In the genomic region with DNA sequence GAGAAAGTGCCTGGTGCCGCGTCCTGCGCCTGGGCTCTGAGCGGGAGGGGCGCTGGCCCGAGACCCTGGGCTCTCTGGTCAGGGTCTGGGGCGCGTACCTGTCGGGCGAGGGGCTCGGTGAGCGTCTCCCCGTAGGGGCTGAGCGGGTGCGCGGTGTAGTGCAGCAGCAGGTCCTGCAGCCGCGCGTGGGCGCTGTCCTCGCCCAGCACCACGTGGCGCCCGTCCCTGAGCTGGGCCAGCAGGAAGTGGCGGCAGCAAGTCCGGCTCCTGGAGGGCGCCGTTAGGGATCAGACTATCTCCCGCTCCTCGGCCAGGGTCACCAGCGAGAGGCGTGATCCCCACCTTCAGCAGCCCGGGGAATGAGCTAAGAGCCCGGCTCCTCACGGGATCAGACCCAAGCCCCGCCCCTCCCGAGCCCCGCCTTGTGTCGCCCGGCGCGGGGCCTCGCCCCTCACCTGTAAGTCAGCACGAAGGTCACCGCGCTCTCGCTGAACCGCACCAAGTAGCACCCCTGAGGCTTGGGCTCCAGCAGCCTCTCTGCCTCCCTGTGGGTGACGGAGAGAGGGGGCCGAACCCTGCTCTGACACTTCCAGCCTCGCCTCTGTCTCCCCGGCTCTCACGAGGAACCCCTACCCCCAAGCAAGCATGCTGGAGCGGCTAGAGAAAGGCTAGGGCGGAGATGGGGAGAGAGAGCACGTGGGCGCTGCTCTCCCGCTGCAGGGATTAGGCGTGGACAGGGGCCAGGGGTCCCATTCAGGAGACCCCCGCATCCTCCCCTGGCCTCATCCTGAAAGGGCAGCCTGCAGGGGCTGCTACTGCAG, we compare ENCODE assay signal across 1 cellular context.
TF ChIP-seq lines count a peak whose summit lies in the region.

No MANE protein-coding gene starts in this region.

TF ChIP-seq in GM12878, 131 proteins besides CTCF, POLR2A, EP300 and RAD21 (continues in another document):
- TF ChIP-seq ZSCAN29 (IDR thresholded peaks at IDR 0.05) = no peak
- TF ChIP-seq ZNF24 (IDR thresholded peaks at IDR 0.05) = no peak
- TF ChIP-seq LARP7 (IDR thresholded peaks at IDR 0.05) = peak; percentile 72
- no peak for TF ChIP-seq IRF4 (IDR thresholded peaks at IDR 0.05; ENCODE audit: low read depth, low read length)
- no peak for TF ChIP-seq RELA (IDR thresholded peaks at IDR 0.05; ENCODE audit: borderline replicate concordance, partially characterized antibody)
- TF ChIP-seq, protein P1, sequence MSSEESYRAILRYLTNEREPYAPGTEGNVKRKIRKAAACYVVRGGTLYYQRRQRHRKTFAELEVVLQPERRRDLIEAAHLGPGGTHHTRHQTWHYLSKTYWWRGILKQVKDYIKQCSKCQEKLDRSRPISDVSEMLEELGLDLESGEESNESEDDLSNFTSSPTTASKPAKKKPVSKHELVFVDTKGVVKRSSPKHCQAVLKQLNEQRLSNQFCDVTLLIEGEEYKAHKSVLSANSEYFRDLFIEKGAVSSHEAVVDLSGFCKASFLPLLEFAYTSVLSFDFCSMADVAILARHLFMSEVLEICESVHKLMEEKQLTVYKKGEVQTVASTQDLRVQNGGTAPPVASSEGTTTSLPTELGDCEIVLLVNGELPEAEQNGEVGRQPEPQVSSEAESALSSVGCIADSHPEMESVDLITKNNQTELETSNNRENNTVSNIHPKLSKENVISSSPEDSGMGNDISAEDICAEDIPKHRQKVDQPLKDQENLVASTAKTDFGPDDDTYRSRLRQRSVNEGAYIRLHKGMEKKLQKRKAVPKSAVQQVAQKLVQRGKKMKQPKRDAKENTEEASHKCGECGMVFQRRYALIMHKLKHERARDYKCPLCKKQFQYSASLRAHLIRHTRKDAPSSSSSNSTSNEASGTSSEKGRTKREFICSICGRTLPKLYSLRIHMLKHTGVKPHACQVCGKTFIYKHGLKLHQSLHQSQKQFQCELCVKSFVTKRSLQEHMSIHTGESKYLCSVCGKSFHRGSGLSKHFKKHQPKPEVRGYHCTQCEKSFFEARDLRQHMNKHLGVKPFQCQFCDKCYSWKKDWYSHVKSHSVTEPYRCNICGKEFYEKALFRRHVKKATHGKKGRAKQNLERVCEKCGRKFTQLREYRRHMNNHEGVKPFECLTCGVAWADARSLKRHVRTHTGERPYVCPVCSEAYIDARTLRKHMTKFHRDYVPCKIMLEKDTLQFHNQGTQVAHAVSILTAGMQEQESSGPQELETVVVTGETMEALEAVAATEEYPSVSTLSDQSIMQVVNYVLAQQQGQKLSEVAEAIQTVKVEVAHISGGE (CRISPR knock-in tag; IDR thresholded peaks at IDR 0.05) = no peak
- no peak for TF ChIP-seq NFYA (IDR thresholded peaks at IDR 0.05; ENCODE audit: borderline replicate concordance, low read depth, low read length)
- peak; percentile 71 for TF ChIP-seq BACH1 (IDR thresholded peaks at IDR 0.05; ENCODE audit: borderline replicate concordance)
- TF ChIP-seq SREBF2 (IDR thresholded peaks at IDR 0.05; ENCODE audit: low read length) = no peak
- TF ChIP-seq YY1 (IDR thresholded peaks at IDR 0.05; ENCODE audit: low read depth, low read length) = no peak
- TF ChIP-seq BRCA1 (IDR thresholded peaks at IDR 0.05; ENCODE audit: low read depth, low read length) = no peak
- no peak for TF ChIP-seq CBX3 (IDR thresholded peaks at IDR 0.05; ENCODE audit: borderline replicate concordance, low read depth)
- TF ChIP-seq, protein P2, sequence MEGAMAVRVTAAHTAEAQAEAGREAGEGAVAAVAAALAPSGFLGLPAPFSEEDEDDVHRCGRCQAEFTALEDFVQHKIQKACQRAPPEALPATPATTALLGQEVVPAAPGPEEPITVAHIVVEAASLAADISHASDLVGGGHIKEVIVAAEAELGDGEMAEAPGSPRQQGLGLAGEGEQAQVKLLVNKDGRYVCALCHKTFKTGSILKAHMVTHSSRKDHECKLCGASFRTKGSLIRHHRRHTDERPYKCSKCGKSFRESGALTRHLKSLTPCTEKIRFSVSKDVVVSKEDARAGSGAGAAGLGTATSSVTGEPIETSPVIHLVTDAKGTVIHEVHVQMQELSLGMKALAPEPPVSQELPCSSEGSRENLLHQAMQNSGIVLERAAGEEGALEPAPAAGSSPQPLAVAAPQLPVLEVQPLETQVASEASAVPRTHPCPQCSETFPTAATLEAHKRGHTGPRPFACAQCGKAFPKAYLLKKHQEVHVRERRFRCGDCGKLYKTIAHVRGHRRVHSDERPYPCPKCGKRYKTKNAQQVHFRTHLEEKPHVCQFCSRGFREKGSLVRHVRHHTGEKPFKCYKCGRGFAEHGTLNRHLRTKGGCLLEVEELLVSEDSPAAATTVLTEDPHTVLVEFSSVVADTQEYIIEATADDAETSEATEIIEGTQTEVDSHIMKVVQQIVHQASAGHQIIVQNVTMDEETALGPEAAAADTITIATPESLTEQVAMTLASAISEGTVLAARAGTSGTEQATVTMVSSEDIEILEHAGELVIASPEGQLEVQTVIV (IDR thresholded peaks at IDR 0.05; ENCODE audit: borderline replicate concordance, partially characterized antibody) = peak; percentile 39
- no peak for TF ChIP-seq BMI1 (IDR thresholded peaks at IDR 0.05; ENCODE audit: borderline replicate concordance)
- no peak for TF ChIP-seq POU2F2 (IDR thresholded peaks at IDR 0.05; ENCODE audit: borderline replicate concordance, low read depth, low read length)
- no peak for TF ChIP-seq MLLT1 (IDR thresholded peaks at IDR 0.05)
- TF ChIP-seq, protein P3, sequence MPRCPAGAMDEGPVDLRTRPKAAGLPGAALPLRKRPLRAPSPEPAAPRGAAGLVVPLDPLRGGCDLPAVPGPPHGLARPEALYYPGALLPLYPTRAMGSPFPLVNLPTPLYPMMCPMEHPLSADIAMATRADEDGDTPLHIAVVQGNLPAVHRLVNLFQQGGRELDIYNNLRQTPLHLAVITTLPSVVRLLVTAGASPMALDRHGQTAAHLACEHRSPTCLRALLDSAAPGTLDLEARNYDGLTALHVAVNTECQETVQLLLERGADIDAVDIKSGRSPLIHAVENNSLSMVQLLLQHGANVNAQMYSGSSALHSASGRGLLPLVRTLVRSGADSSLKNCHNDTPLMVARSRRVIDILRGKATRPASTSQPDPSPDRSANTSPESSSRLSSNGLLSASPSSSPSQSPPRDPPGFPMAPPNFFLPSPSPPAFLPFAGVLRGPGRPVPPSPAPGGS (IDR thresholded peaks at IDR 0.05; ENCODE audit: borderline replicate concordance, insufficient read depth, low read depth, low read length, poor library complexity, severe bottlenecking) = no peak
- peak; percentile 22; the same call in 1 of the 2 replicates for TF ChIP-seq ZNF217 (IDR thresholded peaks at IDR 0.05)
- TF ChIP-seq MYC (IDR thresholded peaks at IDR 0.05; ENCODE audit: insufficient read depth, insufficient read length, insufficient replicate concordance, low read length, severe bottlenecking) = peak; percentile 86
- no peak for TF ChIP-seq MYB (IDR thresholded peaks at IDR 0.05; ENCODE audit: borderline replicate concordance, low read depth, low read length)
- no peak for TF ChIP-seq EED (IDR thresholded peaks at IDR 0.05; ENCODE audit: low read depth)
- TF ChIP-seq JUND (IDR thresholded peaks at IDR 0.05; ENCODE audit: low read depth, low read length) = 0 out of 2 replicates have a peak, but pooled peaks have one; percentile 7
- TF ChIP-seq, protein P4, sequence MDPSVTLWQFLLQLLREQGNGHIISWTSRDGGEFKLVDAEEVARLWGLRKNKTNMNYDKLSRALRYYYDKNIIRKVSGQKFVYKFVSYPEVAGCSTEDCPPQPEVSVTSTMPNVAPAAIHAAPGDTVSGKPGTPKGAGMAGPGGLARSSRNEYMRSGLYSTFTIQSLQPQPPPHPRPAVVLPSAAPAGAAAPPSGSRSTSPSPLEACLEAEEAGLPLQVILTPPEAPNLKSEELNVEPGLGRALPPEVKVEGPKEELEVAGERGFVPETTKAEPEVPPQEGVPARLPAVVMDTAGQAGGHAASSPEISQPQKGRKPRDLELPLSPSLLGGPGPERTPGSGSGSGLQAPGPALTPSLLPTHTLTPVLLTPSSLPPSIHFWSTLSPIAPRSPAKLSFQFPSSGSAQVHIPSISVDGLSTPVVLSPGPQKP (IDR thresholded peaks at IDR 0.05; ENCODE audit: low read depth, low read length) = no peak
- TF ChIP-seq, protein P5, sequence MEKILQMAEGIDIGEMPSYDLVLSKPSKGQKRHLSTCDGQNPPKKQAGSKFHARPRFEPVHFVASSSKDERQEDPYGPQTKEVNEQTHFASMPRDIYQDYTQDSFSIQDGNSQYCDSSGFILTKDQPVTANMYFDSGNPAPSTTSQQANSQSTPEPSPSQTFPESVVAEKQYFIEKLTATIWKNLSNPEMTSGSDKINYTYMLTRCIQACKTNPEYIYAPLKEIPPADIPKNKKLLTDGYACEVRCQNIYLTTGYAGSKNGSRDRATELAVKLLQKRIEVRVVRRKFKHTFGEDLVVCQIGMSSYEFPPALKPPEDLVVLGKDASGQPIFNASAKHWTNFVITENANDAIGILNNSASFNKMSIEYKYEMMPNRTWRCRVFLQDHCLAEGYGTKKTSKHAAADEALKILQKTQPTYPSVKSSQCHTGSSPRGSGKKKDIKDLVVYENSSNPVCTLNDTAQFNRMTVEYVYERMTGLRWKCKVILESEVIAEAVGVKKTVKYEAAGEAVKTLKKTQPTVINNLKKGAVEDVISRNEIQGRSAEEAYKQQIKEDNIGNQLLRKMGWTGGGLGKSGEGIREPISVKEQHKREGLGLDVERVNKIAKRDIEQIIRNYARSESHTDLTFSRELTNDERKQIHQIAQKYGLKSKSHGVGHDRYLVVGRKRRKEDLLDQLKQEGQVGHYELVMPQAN (conservative IDR thresholded peaks at IDR 0.05) = peak; percentile 68
- peak; percentile 62 for TF ChIP-seq RAD51 (IDR thresholded peaks at IDR 0.05)
- TF ChIP-seq GABPA (IDR thresholded peaks at IDR 0.05; ENCODE audit: low read depth) = no peak
- TF ChIP-seq MEF2B (IDR thresholded peaks at IDR 0.05; ENCODE audit: partially characterized antibody, poor library complexity, severe bottlenecking) = no peak
- no peak for TF ChIP-seq ZBED1 (IDR thresholded peaks at IDR 0.05; ENCODE audit: borderline replicate concordance)
- TF ChIP-seq, protein P6, sequence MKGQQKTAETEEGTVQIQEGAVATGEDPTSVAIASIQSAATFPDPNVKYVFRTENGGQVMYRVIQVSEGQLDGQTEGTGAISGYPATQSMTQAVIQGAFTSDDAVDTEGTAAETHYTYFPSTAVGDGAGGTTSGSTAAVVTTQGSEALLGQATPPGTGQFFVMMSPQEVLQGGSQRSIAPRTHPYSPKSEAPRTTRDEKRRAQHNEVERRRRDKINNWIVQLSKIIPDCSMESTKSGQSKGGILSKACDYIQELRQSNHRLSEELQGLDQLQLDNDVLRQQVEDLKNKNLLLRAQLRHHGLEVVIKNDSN (IDR thresholded peaks at IDR 0.05; ENCODE audit: borderline replicate concordance, extremely low read length, insufficient read depth, low read depth, low read length) = peak; percentile 87
- TF ChIP-seq TCF3 (IDR thresholded peaks at IDR 0.05; ENCODE audit: borderline replicate concordance, insufficient read depth, low read depth, low read length) = no peak
- TF ChIP-seq TARDBP (IDR thresholded peaks at IDR 0.05; ENCODE audit: borderline replicate concordance) = no peak
- TF ChIP-seq KAT2A (conservative IDR thresholded peaks at IDR 0.05; ENCODE audit: control insufficient read depth, low read depth, low read length) = no peak
- peak; percentile 96 for TF ChIP-seq ZNF687 (IDR thresholded peaks at IDR 0.05)
- TF ChIP-seq, protein P7, sequence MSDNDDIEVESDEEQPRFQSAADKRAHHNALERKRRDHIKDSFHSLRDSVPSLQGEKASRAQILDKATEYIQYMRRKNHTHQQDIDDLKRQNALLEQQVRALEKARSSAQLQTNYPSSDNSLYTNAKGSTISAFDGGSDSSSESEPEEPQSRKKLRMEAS (IDR thresholded peaks at IDR 0.05; ENCODE audit: low read depth, low read length) = peak; percentile 98
- no peak for TF ChIP-seq CHD2 (IDR thresholded peaks at IDR 0.05; ENCODE audit: borderline replicate concordance, low read depth, low read length)
- peak; percentile 78 for TF ChIP-seq SMARCA5 (IDR thresholded peaks at IDR 0.05)
- no peak for TF ChIP-seq IRF3 (IDR thresholded peaks at IDR 0.05)
- TF ChIP-seq GATAD2B (conservative IDR thresholded peaks at IDR 0.05; ENCODE audit: low read depth) = peak; percentile 87
- no peak for TF ChIP-seq RB1 (IDR thresholded peaks at IDR 0.05; ENCODE audit: borderline replicate concordance)
